ENCODE assay signal across 10 cellular contexts in genomic region chr20:33139467-33139866, GRCh38. TPM values are rescaled to one million over a fixed set of nuclear protein-coding genes. Genes with fewer than 3 reads are reported as not detected.
"Had no signal": no experiment of that assay in that cellular context is flagged by ENCODE, and none has a peak within 500 bp of the region (broad histone marks: within the 10 kb centered on the region; RNA-seq: fewer than 3 reads in every experiment).

No MANE protein-coding gene starts in this region.

- H3K27ac Mint-ChIP-seq: IgD-negative memory B cell had no signal

- H3K36me3 ChIP-seq: HAP-1 had no signal

- H3K4me3 ChIP-seq: GM23248, HAP-1 had no signal

- ATAC-seq: HCT116, HepG2 had no signal

- H3K9ac ChIP-seq: GM23248 had no signal

- H3K4me1 Mint-ChIP-seq: IgD-negative memory B cell had no signal

- H3K27ac ChIP-seq: GM23248, HL-60 had no signal

- H3K9me3 ChIP-seq: HAP-1 had no signal

- H3K4me1 ChIP-seq: HAP-1 had no signal

- H3K36me3 Mint-ChIP-seq: IgD-negative memory B cell had no signal

- H3K9me3 Mint-ChIP-seq: IgD-negative memory B cell had no signal

- H3K4me3 Mint-ChIP-seq: IgD-negative memory B cell had no signal

- DNase-seq: GM23248, GOT3, H7 had no signal

RNA-seq across cellular contexts. Expression of gene BPIFA2, which starts 28.5 kb away (rescaled TPM):
- total RNA-seq: GM23248, H4, H7, HepG2, HT1080 had no signal
- polyA plus RNA-seq: GM23248, HepG2, IgD-negative memory B cell had no signal
